Comparison of ENCODE assay signal across 11 cellular contexts in genomic region chr3:71304261-71304646, GRCh38.
A peak's percentile ranks its signal among the peaks of the same experiment; 100 is the strongest.
DNase-seq lines count a peak whose midpoint lies in the region; ATAC-seq and TF ChIP-seq lines count a peak whose summit lies in the region.
"Had no signal": no experiment of that assay in that cellular context is flagged by ENCODE, and none has a peak within 500 bp of the region (broad histone marks: within the 10 kb centered on the region; RNA-seq: fewer than 3 reads in every experiment).

No MANE protein-coding gene starts in this region.

- H3K14ac ChIP-seq in mesenchymal stem cell (ENCODE audit: low read length in 2 of 2), result no peak overlapping the region

- peak overlapping the region; percentile 90 for H3K4me3 Mint-ChIP-seq in activated naive CD8-positive, alpha-beta T cell treated with anti-CD3 and anti-CD28 coated beads, Interleukin-2, amount 10 ng/mL, durations not matched to agents 7 days and 5 days

- H3K36me3 Mint-ChIP-seq in activated naive CD8-positive, alpha-beta T cell treated with anti-CD3 and anti-CD28 coated beads, Interleukin-2, amount 10 ng/mL, durations not matched to agents 7 days and 5 days, result peaks cover 4% of the 10 kb centered on the region

- no peaks in the 10 kb centered on the region for H3K27me3 ChIP-seq in cardiac muscle cell
- no peaks in the 10 kb centered on the region for H3K27me3 ChIP-seq in mesenchymal stem cell (ENCODE audit: control insufficient read depth in 1 of 2, insufficient read depth in 1 of 2, low read length in 2 of 2)
- H3K27me3 ChIP-seq in thymus (ENCODE audit: control insufficient read depth, insufficient read depth), result no peaks in the 10 kb centered on the region
- H3K27me3 ChIP-seq: BE2C had no signal

- H3K27me3 Mint-ChIP-seq in activated naive CD8-positive, alpha-beta T cell treated with anti-CD3 and anti-CD28 coated beads, Interleukin-2, amount 10 ng/mL, durations not matched to agents 7 days and 5 days, result no peaks in the 10 kb centered on the region

- peaks cover 73% of the 10 kb centered on the region for H3K4me1 ChIP-seq in cardiac muscle cell (ENCODE audit: low read depth)
- peaks cover 5% of the 10 kb centered on the region for H3K4me1 ChIP-seq in mesenchymal stem cell (ENCODE audit: control insufficient read depth, insufficient read depth, low read depth, low read length)
- peaks cover 8% of the 10 kb centered on the region for H3K4me1 ChIP-seq in thymus (ENCODE audit: control insufficient read depth, insufficient read depth, low read length)
- H3K4me1 ChIP-seq: BE2C had no signal

- peak overlapping the region in 1 of 2 experiments; percentile 2 for H3K18ac ChIP-seq in mesenchymal stem cell (ENCODE audit: low read depth in 1 of 2, low read length in 2 of 2)

- no peak overlapping the region for H2BK15ac ChIP-seq in mesenchymal stem cell (ENCODE audit: low read depth, poor library complexity, severe bottlenecking)

- no peak overlapping the region for H3K4ac ChIP-seq in mesenchymal stem cell (ENCODE audit: low read depth in 1 of 2, low read length in 2 of 2)

- DNase-seq in cardiac muscle cell (ENCODE audit: low read depth in 1 of 2, low spot score in 1 of 2), result no peak
- no peak for DNase-seq in Right ventricle myocardium inferior (ENCODE audit: missing footprints)
- no peak for DNase-seq in activated naive CD8-positive, alpha-beta T cell treated with anti-CD3 and anti-CD28 coated beads, Interleukin-2, amount 10 ng/mL, durations not matched to agents 7 days and 5 days
- DNase-seq in mesenchymal stem cell, result no peak
- no peak for DNase-seq in A172 (ENCODE audit: low spot score)
- no peak for DNase-seq in NCI-H510A (lab: John Stamatoyannopoulos, UW)
- DNase-seq: BE2C, foreskin melanocyte, NCI-H82 had no signal

- ATAC-seq in Right ventricle myocardium inferior, result no peak
- ATAC-seq in activated naive CD8-positive, alpha-beta T cell treated with anti-CD3 and anti-CD28 coated beads, Interleukin-2, amount 10 ng/mL, durations not matched to agents 7 days and 5 days (ENCODE audit: low read depth), result no peak
- no peak for ATAC-seq in GM21528 (IDR thresholded peaks at IDR 0.05; ENCODE audit: low FRiP score, unreplicated experiment)

- H4K91ac ChIP-seq in mesenchymal stem cell (ENCODE audit: low read length), result no peak overlapping the region

- WGBS in mesenchymal stem cell, result no CpG with 5 or more reads among the region's 3 CpGs
- WGBS in thymus, result 55% methylated on average over 3 of the region's 3 CpGs

- H2BK12ac ChIP-seq in mesenchymal stem cell (ENCODE audit: low read length in 2 of 2), result no peak overlapping the region

- peak overlapping the region; percentile 39 for H3K9ac ChIP-seq in mesenchymal stem cell (ENCODE audit: low read length)

- H3K27ac ChIP-seq in cardiac muscle cell, result peak overlapping the region; percentile 96
- no peak overlapping the region for H3K27ac ChIP-seq in mesenchymal stem cell (ENCODE audit: low read length, poor library complexity, severe bottlenecking)
- peak overlapping the region; percentile 71 for H3K27ac ChIP-seq in thymus (ENCODE audit: low read depth)

- no peak overlapping the region for H2AFZ ChIP-seq in mesenchymal stem cell (ENCODE audit: low read depth, low read length)

- intact Hi-C loops in Right ventricle myocardium inferior (cut with DNase I), result loop anchor here (2.0 to 5.0 kb wide), 2 partner anchors 52 to 281 kb away; no protein-coding TSS in a partner anchor

- POLR2A ChIA-PET in activated naive CD8-positive, alpha-beta T cell treated with anti-CD3 and anti-CD28 coated beads, Interleukin-2, amount 10 ng/mL, durations not matched to agents 7 days and 5 days (lab: Charles Lee), result interaction anchor here (2.2 kb wide), 1 partner anchor 173 kb away, joined by 7 read pairs; no protein-coding TSS in a partner anchor

- no peak overlapping the region for H3K23ac ChIP-seq in mesenchymal stem cell (ENCODE audit: low read length in 2 of 2)

- no peaks in the 10 kb centered on the region for H3K36me3 ChIP-seq in cardiac muscle cell
- no peaks in the 10 kb centered on the region for H3K36me3 ChIP-seq in mesenchymal stem cell (ENCODE audit: control insufficient read depth in 1 of 2, insufficient read depth in 2 of 2, low read depth in 1 of 2, low read length in 2 of 2)
- H3K36me3 ChIP-seq in thymus (ENCODE audit: control insufficient read depth, insufficient read depth), result no peaks in the 10 kb centered on the region
- H3K36me3 ChIP-seq: BE2C had no signal

- H3K27ac Mint-ChIP-seq in activated naive CD8-positive, alpha-beta T cell treated with anti-CD3 and anti-CD28 coated beads, Interleukin-2, amount 10 ng/mL, durations not matched to agents 7 days and 5 days, result peak overlapping the region; percentile 97

- H3K79me1 ChIP-seq in mesenchymal stem cell (replicated peaks; ENCODE audit: low read length, poor library complexity, severe bottlenecking), result peaks cover 18% of the 10 kb centered on the region

- no peak overlapping the region for H4K8ac ChIP-seq in mesenchymal stem cell (ENCODE audit: low read length)

- no peaks in the 10 kb centered on the region for H3K9me3 Mint-ChIP-seq in activated naive CD8-positive, alpha-beta T cell treated with anti-CD3 and anti-CD28 coated beads, Interleukin-2, amount 10 ng/mL, durations not matched to agents 7 days and 5 days

- no peak overlapping the region for H2AK5ac ChIP-seq in mesenchymal stem cell (ENCODE audit: low read length, severe bottlenecking)

- peaks cover 63% of the 10 kb centered on the region for H3K4me1 Mint-ChIP-seq in activated naive CD8-positive, alpha-beta T cell treated with anti-CD3 and anti-CD28 coated beads, Interleukin-2, amount 10 ng/mL, durations not matched to agents 7 days and 5 days

- peak overlapping the region; percentile 2 for H3K4me2 ChIP-seq in mesenchymal stem cell (ENCODE audit: low read length, poor library complexity, severe bottlenecking)

- H3K4me3 ChIP-seq in cardiac muscle cell, result peak overlapping the region; percentile 40
- H3K4me3 ChIP-seq in mesenchymal stem cell (ENCODE audit: insufficient read depth in 1 of 2, low read depth in 1 of 2, low read length in 2 of 2), result no peak overlapping the region
- H3K4me3 ChIP-seq in thymus (ENCODE audit: low read length), result peak overlapping the region; percentile 18

- H2BK5ac ChIP-seq in mesenchymal stem cell (ENCODE audit: low read depth, low read length, poor library complexity, severe bottlenecking), result no peak overlapping the region

- H3K9me3 ChIP-seq in cardiac muscle cell (ENCODE audit: low read depth) (no peaks in the 10 kb centered on the region), mesenchymal stem cell (ENCODE audit: control insufficient read depth, low read length) (no peaks in the 10 kb centered on the region), thymus (ENCODE audit: control insufficient read depth) (no peaks in the 10 kb centered on the region)
- H3K9me3 ChIP-seq: BE2C had no signal

- no peak overlapping the region for H2BK120ac ChIP-seq in mesenchymal stem cell (ENCODE audit: low read depth, low read length)

- TF ChIP-seq CTCF in cardiac muscle cell (IDR thresholded peaks at IDR 0.05; ENCODE audit: low read depth, low read length), result no peak

Comparison
In these comparisons a context has a peak if more than half of its experiments do, and no peak if none do; other contexts are left out.
1. H3K4me3 ChIP-seq: peak in cardiac muscle cell (single experiment) and thymus (single experiment); none in mesenchymal stem cell (0 of 2).